In the genomic region with DNA sequence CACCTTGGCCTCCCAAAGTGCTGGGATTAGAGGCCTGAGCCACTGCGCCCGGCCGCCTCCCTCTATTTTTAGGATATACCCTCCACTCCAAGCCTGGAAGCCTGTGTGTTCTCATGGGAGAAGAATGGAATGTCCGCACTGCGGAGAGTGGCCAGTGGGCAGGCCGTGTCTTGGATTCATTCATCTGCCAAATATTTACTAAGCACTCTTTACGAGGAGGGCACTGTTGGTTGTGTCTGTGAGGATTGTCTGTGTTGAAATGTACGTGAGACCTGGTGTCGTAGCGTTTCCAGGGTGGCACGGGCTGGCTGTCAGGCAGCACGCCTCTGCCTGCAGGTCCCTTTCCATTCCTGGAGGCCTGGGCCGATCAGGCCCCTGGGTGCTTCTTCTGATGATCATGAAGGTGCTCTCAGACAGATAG, we compare ENCODE assay signal across 16 cellular contexts. TPM values are rescaled to one million over a fixed set of nuclear protein-coding genes. Genes with fewer than 3 reads are reported as not detected.
DNase-seq lines count a peak whose midpoint lies in the region; FAIRE-seq and TF ChIP-seq lines count a peak whose summit lies in the region.
"Had no signal": no experiment of that assay in that cellular context is flagged by ENCODE, and none has a peak within 500 bp of the region (broad histone marks: within the 10 kb centered on the region; RNA-seq: fewer than 3 reads in every experiment).

No MANE protein-coding gene starts in this region.

- H3K9me3 ChIP-seq in left ventricle myocardium inferior (replicated peaks) (no peaks in the 10 kb centered on the region), smooth muscle cell (replicated peaks; ENCODE audit: low read depth) (no peaks in the 10 kb centered on the region), kidney (ENCODE audit: control insufficient read depth in 1 of 2, low read length in 2 of 2) (no peaks in the 10 kb centered on the region)
- H3K9me3 ChIP-seq: ovary had no signal

- intact Hi-C loops in left ventricle myocardium inferior (cut with micrococcal nuclease) (no loop called here), kidney (cut with DNase I) (no loop called here)

- H2AFZ ChIP-seq in smooth muscle cell (ENCODE audit: low read depth) = no peak overlapping the region

- H3K36me3 ChIP-seq in brain microvascular endothelial cell (replicated peaks) (peaks cover 43% of the 10 kb centered on the region), left ventricle myocardium inferior (peaks cover 55% of the 10 kb centered on the region), smooth muscle cell (ENCODE audit: low read depth) (no peaks in the 10 kb centered on the region), kidney (ENCODE audit: control insufficient read depth in 1 of 2, insufficient read depth in 2 of 2, low read length in 2 of 2) (peaks cover 37 to 52% of the 10 kb centered on the region in 2 donors)
- H3K36me3 ChIP-seq: ovary had no signal

- H3K27ac ChIP-seq in brain microvascular endothelial cell = peak overlapping the region; percentile 44
- H3K27ac ChIP-seq in left ventricle myocardium inferior (replicated peaks) = peak overlapping the region; percentile 90
- peak overlapping the region; percentile 82 for H3K27ac ChIP-seq in smooth muscle cell (ENCODE audit: low read depth)
- H3K27ac ChIP-seq in kidney (ENCODE audit: low read depth in 2 of 2, low read length in 2 of 2) = no peak overlapping the region
- H3K27ac ChIP-seq: foreskin keratinocyte, ovary had no signal

- H3F3A ChIP-seq in smooth muscle cell (ENCODE audit: low read depth) = peaks cover 32% of the 10 kb centered on the region

- WGBS in smooth muscle cell (ENCODE audit: low lambda C conversion rate) = 23% methylated on average over 13 of the region's 13 CpGs

- peak overlapping the region; percentile 24 for H3K9ac ChIP-seq in smooth muscle cell (ENCODE audit: low read depth)
- no peak overlapping the region for H3K9ac ChIP-seq in kidney (ENCODE audit: low read length in 2 of 2)

- H3K4me1 ChIP-seq in left ventricle myocardium inferior (peaks cover 64% of the 10 kb centered on the region), smooth muscle cell (ENCODE audit: low read depth) (peaks cover 8% of the 10 kb centered on the region), kidney (ENCODE audit: control insufficient read depth in 1 of 2, insufficient read depth in 1 of 2, low read depth in 1 of 2, low read length in 2 of 2) (no peaks in the 10 kb centered on the region)
- H3K4me1 ChIP-seq: foreskin keratinocyte had no signal

- peaks cover 26% of the 10 kb centered on the region for H4K20me1 ChIP-seq in smooth muscle cell (ENCODE audit: low read depth)

- no peaks in the 10 kb centered on the region for H3K27me3 ChIP-seq in brain microvascular endothelial cell (replicated peaks)
- no peaks in the 10 kb centered on the region for H3K27me3 ChIP-seq in left ventricle myocardium inferior (ENCODE audit: low read depth)
- no peaks in the 10 kb centered on the region for H3K27me3 ChIP-seq in smooth muscle cell (ENCODE audit: low read depth)
- H3K27me3 ChIP-seq: foreskin keratinocyte, ovary had no signal

- H3K4me2 ChIP-seq in smooth muscle cell = peak overlapping the region; percentile 55

- TF ChIP-seq CTCF in brain microvascular endothelial cell (IDR thresholded peaks at IDR 0.05; ENCODE audit: low read depth, low read length, missing control alignments) = no peak
- no peak for TF ChIP-seq CTCF in left ventricle myocardium inferior (IDR thresholded peaks at IDR 0.05; ENCODE audit: borderline replicate concordance)
- no peak for TF ChIP-seq CTCF in smooth muscle cell (IDR thresholded peaks at IDR 0.05; ENCODE audit: borderline replicate concordance, insufficient read depth, poor library complexity, severe bottlenecking)
- TF ChIP-seq CTCF in kidney (IDR thresholded peaks at IDR 0.05; ENCODE audit: borderline replicate concordance, extremely low read depth, insufficient read depth) = no peak

- no peak for FAIRE-seq in kidney (lab: Jason Lieb, UNC)

- H3K4me3 ChIP-seq in brain microvascular endothelial cell (ENCODE audit: low read depth, low read length) (no peak overlapping the region), left ventricle myocardium inferior (no peak overlapping the region), smooth muscle cell (no peak overlapping the region), kidney (ENCODE audit: low read length in 2 of 2) (no peak overlapping the region)
- H3K4me3 ChIP-seq: ovary had no signal

- DNase-seq in NCI-H2029 (lab: John Stamatoyannopoulos, UW) (peak; percentile 28), brain microvascular endothelial cell (peak; percentile 60), left ventricle myocardium inferior (peak; percentile 56), smooth muscle cell (lab: John Stamatoyannopoulos, UW; ENCODE audit: unreplicated experiment) (no peak), NCI-H187 (lab: John Stamatoyannopoulos, UW) (no peak), kidney (no peak), RPMI8226 (no peak)
- DNase-seq: activated T-cell treated with anti-CD3 and anti-CD28 coated beads, Interleukin-2, amount 50 U/mL, for 48 hours; COR-L47; foreskin keratinocyte; NCI-H1092; NCI-H524 treated with DMSO at 0.1 percent for 48 hours; ovary; SHP77; stimulated activated CD4-positive, alpha-beta T cell treated with anti-CD3 and anti-CD28 coated beads, Interleukin-4, amount 100 ng/mL, for 1 hour; stimulated activated naive CD8-positive, alpha-beta T cell treated with anti-CD3 and anti-CD28 coated beads, Interleukin-15, Interleukin-2, amounts not matched to agents 100 U/mL and 50 U/mL, for 24 hours had no signal

- in situ Hi-C loops in brain microvascular endothelial cell (cut with HindIII; ENCODE audit: low pct_ligation_motif_present, low sequenced_read_pairs) = no loop called here

- H3K79me2 ChIP-seq in smooth muscle cell (ENCODE audit: low read depth) = peaks cover 48% of the 10 kb centered on the region

RNA-seq across cellular contexts. Expression of gene PGS1, which starts 19.2 kb away (rescaled TPM):
- 17.1 TPM for total RNA-seq in left ventricle myocardium inferior
- total RNA-seq in smooth muscle cell = 29.5 and 29.9 TPM in 2 replicates
- 22.6 and 37.8 TPM in 2 replicates for polyA plus RNA-seq in smooth muscle cell
- total RNA-seq in kidney = 65.4 TPM
- polyA plus RNA-seq in kidney (ENCODE audit: insufficient read depth, low read depth, low replicate concordance) = 15.6 TPM

RNA-seq across cellular contexts. Expression of gene SOCS3, which starts 37.8 kb away (rescaled TPM):
- total RNA-seq in left ventricle myocardium inferior (9.5 TPM), smooth muscle cell (116 and 172 TPM in 2 replicates), kidney (110 TPM)
- polyA plus RNA-seq in smooth muscle cell (201 and 310 TPM in 2 replicates), kidney (ENCODE audit: insufficient read depth, low read depth, low replicate concordance) (31.2 TPM)

Comparison
In these comparisons a context has a peak if more than half of its experiments do, and no peak if none do; other contexts are left out.
1. DNase-seq: peak in NCI-H2029 (single experiment), brain microvascular endothelial cell (single experiment) and left ventricle myocardium inferior (single experiment); none in smooth muscle cell (single experiment), NCI-H187 (0 of 2), kidney (single experiment) and RPMI8226 (single experiment).
2. H3K27ac ChIP-seq: peak in brain microvascular endothelial cell (single experiment), left ventricle myocardium inferior (single experiment) and smooth muscle cell (single experiment); none in kidney (0 of 2).
3. RNA of gene SOCS3, which starts 37.8 kb away (total RNA-seq): 116 to 172 TPM in smooth muscle cell and 110 TPM in kidney (single experiment); 9.5 TPM in left ventricle myocardium inferior (single experiment); every median in the first group is over 10 times any median in the second.